ENCODE assay signal across 11 cellular contexts in the genomic region with DNA sequence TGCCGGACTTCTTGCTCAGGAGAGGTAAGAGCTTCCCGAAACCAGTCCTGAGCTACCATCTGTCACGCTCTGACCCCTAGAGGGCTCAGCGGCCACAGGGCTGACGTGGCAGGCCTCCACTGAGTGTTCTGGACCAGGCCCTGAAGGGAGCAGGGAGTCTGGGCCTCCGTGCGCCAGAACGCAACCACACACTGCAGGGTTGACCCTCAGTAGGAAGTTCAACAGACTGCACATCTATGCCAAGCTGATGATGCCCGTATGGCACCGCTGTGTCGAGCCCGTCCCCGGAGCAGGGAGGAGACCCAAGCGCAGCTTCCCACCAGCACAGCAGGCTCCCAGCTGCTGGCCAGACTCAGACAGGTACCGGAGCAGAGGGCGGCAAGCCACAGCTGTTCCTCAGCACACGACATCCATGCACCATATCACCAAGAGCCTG. TPM values are rescaled to one million over a fixed set of nuclear protein-coding genes. Genes with fewer than 3 reads are reported as not detected.
DNase-seq lines count a peak whose midpoint lies in the region; ATAC-seq and TF ChIP-seq lines count a peak whose summit lies in the region.
"Had no signal": no experiment of that assay in that cellular context is flagged by ENCODE, and none has a peak within 500 bp of the region (broad histone marks: within the 10 kb centered on the region; RNA-seq: fewer than 3 reads in every experiment).

No MANE protein-coding gene starts in this region.

- intact Hi-C loops in Right ventricle myocardium inferior (cut with DNase I) (no loop called here), sciatic nerve (cut with DNase I) (no loop called here)

- H3K27ac ChIP-seq in OCI-LY1 (ENCODE audit: low read depth, low read length, poor library complexity, severe bottlenecking): no peak overlapping the region
- H3K27ac ChIP-seq: breast epithelium, thoracic aorta had no signal

- ATAC-seq in Right ventricle myocardium inferior (no peak), sciatic nerve (no peak), HG03469 (IDR thresholded peaks at IDR 0.05; ENCODE audit: unreplicated experiment) (no peak)
- ATAC-seq: T-cell had no signal

- DNase-seq in Right ventricle myocardium inferior (ENCODE audit: missing footprints): peak; percentile 37
- peak; percentile 25 for DNase-seq in sciatic nerve (ENCODE audit: low spot score)
- DNase-seq in NCI-H2227 treated with DMSO at 0.1 percent for 48 hours (lab: John Stamatoyannopoulos, UW): no peak
- no peak for DNase-seq in anterior cingulate cortex (lab: John Stamatoyannopoulos, UW)
- DNase-seq: nucleus accumbens had no signal

- no peaks in the 10 kb centered on the region for H3K4me1 ChIP-seq in OCI-LY1 (ENCODE audit: insufficient read depth, low read length, severe bottlenecking)
- H3K4me1 ChIP-seq: breast epithelium had no signal

- H3K4me3 ChIP-seq in GM12875 (ENCODE audit: low read depth, low read length): no peak overlapping the region
- no peak overlapping the region for H3K4me3 ChIP-seq in OCI-LY1 (ENCODE audit: low read depth, low read length, poor library complexity, severe bottlenecking)
- H3K4me3 ChIP-seq: breast epithelium, thoracic aorta had no signal

- H3K9me3 ChIP-seq in OCI-LY1 (ENCODE audit: low read length): no peaks in the 10 kb centered on the region
- H3K9me3 ChIP-seq: breast epithelium, thoracic aorta had no signal

- H3K36me3 ChIP-seq in OCI-LY1 (ENCODE audit: insufficient read depth, low read length): no peaks in the 10 kb centered on the region
- H3K36me3 ChIP-seq: breast epithelium, thoracic aorta had no signal

- no peak overlapping the region for H3K9ac ChIP-seq in OCI-LY1 (ENCODE audit: low read length)

- H3K27me3 ChIP-seq in OCI-LY1 (ENCODE audit: insufficient read depth, low read length): peaks cover 12% of the 10 kb centered on the region
- H3K27me3 ChIP-seq: breast epithelium had no signal

- no peak overlapping the region for H2AFZ ChIP-seq in OCI-LY1 (ENCODE audit: low read length)

- H3F3A ChIP-seq in OCI-LY1 (ENCODE audit: insufficient read depth, low read length): no peaks in the 10 kb centered on the region

- no peaks in the 10 kb centered on the region for H3K9me2 ChIP-seq in OCI-LY1 (ENCODE audit: low read depth, low read length)

- H4K20me1 ChIP-seq in OCI-LY1 (ENCODE audit: insufficient read depth, low read length): no peaks in the 10 kb centered on the region

- 0 out of 2 replicates have a peak, but pooled peaks have one; percentile 10 for TF ChIP-seq CTCF in GM12875 (IDR thresholded peaks at IDR 0.05; ENCODE audit: borderline replicate concordance, insufficient read depth, low read depth, low read length)
- TF ChIP-seq CTCF in OCI-LY1 (IDR thresholded peaks at IDR 0.05; ENCODE audit: low read length): peak; percentile 31; the same call in 1 of the 2 replicates

- H3K79me2 ChIP-seq in OCI-LY1 (ENCODE audit: insufficient read depth, low read length): no peaks in the 10 kb centered on the region

- no peak overlapping the region for H3K4me2 ChIP-seq in OCI-LY1 (ENCODE audit: low read length)

RNA-seq across cellular contexts. Expression of gene CAMK2B, which starts 39.2 kb away (rescaled TPM):
- 95.4 TPM for total RNA-seq in Right ventricle myocardium inferior
- 26.9 TPM for total RNA-seq in sciatic nerve

Comparison
In these comparisons a context has a peak if more than half of its experiments do, and no peak if none do; other contexts are left out.
1. DNase-seq: peak in Right ventricle myocardium inferior (single experiment) and sciatic nerve (single experiment); none in NCI-H2227 treated with DMSO at 0.1 percent for 48 hours (single experiment) and anterior cingulate cortex (0 of 58).